1 cellular context compared by ENCODE assay signal in the genomic region with DNA sequence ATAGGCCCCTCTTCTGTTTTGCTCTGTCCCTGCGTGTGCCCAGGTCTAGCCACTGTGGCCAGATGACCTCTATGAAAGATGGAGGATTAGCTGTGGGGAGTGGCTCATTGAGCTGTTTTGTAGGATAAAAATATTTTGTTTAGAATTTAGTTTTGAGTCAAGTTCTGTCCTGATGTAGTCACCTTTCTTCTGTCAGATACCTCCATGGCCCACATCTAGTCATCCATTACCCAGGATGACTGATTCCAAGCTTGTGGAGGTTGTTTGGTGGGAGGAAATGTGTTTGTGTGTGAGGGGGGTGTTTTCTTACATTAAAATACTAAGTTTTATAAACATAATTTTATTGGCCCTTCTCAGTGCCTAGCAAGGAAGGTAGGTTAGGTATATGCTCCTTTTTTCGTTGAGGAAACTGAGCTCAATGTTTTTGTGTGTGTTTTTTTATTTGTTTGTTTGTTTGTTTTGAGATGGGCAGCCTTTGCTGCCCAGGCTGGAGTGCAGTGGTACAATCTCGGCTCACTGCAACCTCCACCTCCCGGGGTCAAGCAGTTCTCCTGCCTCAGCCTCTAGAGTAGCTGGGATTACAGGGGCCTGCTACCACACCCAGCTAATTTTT.
TF ChIP-seq lines count a peak whose summit lies in the region.

No MANE protein-coding gene starts in this region.

TF ChIP-seq in HEK293, 187 proteins besides CTCF, POLR2A, EP300 and RAD21:
- TF ChIP-seq, protein P1, sequence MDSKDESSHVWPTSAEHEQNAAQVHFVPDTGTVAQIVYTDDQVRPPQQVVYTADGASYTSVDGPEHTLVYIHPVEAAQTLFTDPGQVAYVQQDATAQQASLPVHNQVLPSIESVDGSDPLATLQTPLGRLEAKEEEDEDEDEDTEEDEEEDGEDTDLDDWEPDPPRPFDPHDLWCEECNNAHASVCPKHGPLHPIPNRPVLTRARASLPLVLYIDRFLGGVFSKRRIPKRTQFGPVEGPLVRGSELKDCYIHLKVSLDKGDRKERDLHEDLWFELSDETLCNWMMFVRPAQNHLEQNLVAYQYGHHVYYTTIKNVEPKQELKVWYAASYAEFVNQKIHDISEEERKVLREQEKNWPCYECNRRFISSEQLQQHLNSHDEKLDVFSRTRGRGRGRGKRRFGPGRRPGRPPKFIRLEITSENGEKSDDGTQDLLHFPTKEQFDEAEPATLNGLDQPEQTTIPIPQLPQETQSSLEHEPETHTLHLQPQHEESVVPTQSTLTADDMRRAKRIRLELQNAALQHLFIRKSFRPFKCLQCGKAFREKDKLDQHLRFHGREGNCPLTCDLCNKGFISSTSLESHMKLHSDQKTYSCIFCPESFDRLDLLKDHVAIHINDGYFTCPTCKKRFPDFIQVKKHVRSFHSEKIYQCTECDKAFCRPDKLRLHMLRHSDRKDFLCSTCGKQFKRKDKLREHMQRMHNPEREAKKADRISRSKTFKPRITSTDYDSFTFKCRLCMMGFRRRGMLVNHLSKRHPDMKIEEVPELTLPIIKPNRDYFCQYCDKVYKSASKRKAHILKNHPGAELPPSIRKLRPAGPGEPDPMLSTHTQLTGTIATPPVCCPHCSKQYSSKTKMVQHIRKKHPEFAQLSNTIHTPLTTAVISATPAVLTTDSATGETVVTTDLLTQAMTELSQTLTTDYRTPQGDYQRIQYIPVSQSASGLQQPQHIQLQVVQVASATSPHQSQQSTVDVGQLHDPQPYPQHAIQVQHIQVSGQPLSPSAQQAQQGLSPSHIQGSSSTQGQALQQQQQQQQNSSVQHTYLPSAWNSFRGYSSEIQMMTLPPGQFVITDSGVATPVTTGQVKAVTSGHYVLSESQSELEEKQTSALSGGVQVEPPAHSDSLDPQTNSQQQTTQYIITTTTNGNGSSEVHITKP (tag by site-specific recombination; IDR thresholded peaks at IDR 0.05): peak; percentile 86
- TF ChIP-seq ZNF529 (tag by site-specific recombination; IDR thresholded peaks at IDR 0.05; ENCODE audit: insufficient replicate concordance): no peak
